9 cellular contexts compared by ENCODE assay signal in genomic region chr9:130833324-130833990, GRCh38. TPM values are rescaled to one million over a fixed set of nuclear protein-coding genes. Genes with fewer than 3 reads are reported as not detected.
DNase-seq lines count a peak whose midpoint lies in the region; ATAC-seq and TF ChIP-seq lines count a peak whose summit lies in the region.
"Had no signal": no experiment of that assay in that cellular context is flagged by ENCODE, and none has a peak within 500 bp of the region (broad histone marks: within the 10 kb centered on the region; RNA-seq: fewer than 3 reads in every experiment).

No MANE protein-coding gene starts in this region.

- peak overlapping the region; percentile 93 to 98 for H3K4me3 Mint-ChIP-seq in effector memory CD8-positive, alpha-beta T cell
- H3K4me3 Mint-ChIP-seq in neural crest cell = peak overlapping the region; percentile 92

- H3K4me3 ChIP-seq in LNCaP clone FGC (ENCODE audit: low read depth, low read length) = no peak overlapping the region

- H3K4me1 Mint-ChIP-seq in effector memory CD8-positive, alpha-beta T cell (ENCODE audit: low read depth in 2 of 2) = peaks cover 22 to 36% of the 10 kb centered on the region in 2 donors
- H3K4me1 Mint-ChIP-seq in neural crest cell = peaks cover 41% of the 10 kb centered on the region

- H3K27ac ChIP-seq in C4-2B = peak overlapping the region; percentile 83; the same call in 1 of the 2 replicates

- no peaks in the 10 kb centered on the region for H3K27me3 Mint-ChIP-seq in effector memory CD8-positive, alpha-beta T cell
- no peaks in the 10 kb centered on the region for H3K27me3 Mint-ChIP-seq in neural crest cell (ENCODE audit: low read depth)

- peaks cover 19% of the 10 kb centered on the region for H3K36me3 Mint-ChIP-seq in effector memory CD8-positive, alpha-beta T cell (ENCODE audit: insufficient read depth)
- H3K36me3 Mint-ChIP-seq in neural crest cell (ENCODE audit: low read depth) = peaks cover 4% of the 10 kb centered on the region

- no peak for TF ChIP-seq CTCF in C4-2B (conservative IDR thresholded peaks at IDR 0.05)
- TF ChIP-seq CTCF in LNCaP clone FGC (IDR thresholded peaks at IDR 0.05; ENCODE audit: control insufficient read depth, extremely low read depth, insufficient read depth) = no peak
- no peak for TF ChIP-seq CTCF in neural crest cell (conservative IDR thresholded peaks at IDR 0.05)

- DNase-seq in LNCaP clone FGC (ENCODE audit: low read depth) = peak; percentile 90
- no peak for DNase-seq in effector memory CD8-positive, alpha-beta T cell
- DNase-seq in neural crest cell (ENCODE audit: low read depth, low spot score) = no peak
- no peak for DNase-seq in NCI-H510A treated with DMSO at 0.1 percent for 48 hours (lab: John Stamatoyannopoulos, UW)
- no peak for DNase-seq in COLO668 (lab: John Stamatoyannopoulos, UW; ENCODE audit: unreplicated experiment)
- no peak for DNase-seq in activated CD4-positive, alpha-beta T cell treated with anti-CD3 and anti-CD28 coated beads for 1 hour
- DNase-seq: stimulated activated CD4-positive, alpha-beta T cell treated with anti-CD3 and anti-CD28 coated beads, Interleukin-1b, Interleukin-23, amount 100 ng/mL, for 48 hours had no signal

- peak overlapping the region; percentile 86 to 99 for H3K27ac Mint-ChIP-seq in effector memory CD8-positive, alpha-beta T cell
- H3K27ac Mint-ChIP-seq in neural crest cell (ENCODE audit: unreplicated experiment) = no peak overlapping the region

- H3K9me3 Mint-ChIP-seq in effector memory CD8-positive, alpha-beta T cell = no peaks in the 10 kb centered on the region
- no peaks in the 10 kb centered on the region for H3K9me3 Mint-ChIP-seq in neural crest cell

- ATAC-seq in effector memory CD8-positive, alpha-beta T cell (replicated peaks) = no peak
- no peak for ATAC-seq in HG03135 (IDR thresholded peaks at IDR 0.05; ENCODE audit: unreplicated experiment)

RNA-seq across cellular contexts. Expression of gene ABL1, which starts 1.6 kb away (rescaled TPM):
- total RNA-seq in neural crest cell = 88.9 and 91.0 TPM in 2 replicates
